Comparison of ENCODE assay signal across 9 cellular contexts in the genomic region with DNA sequence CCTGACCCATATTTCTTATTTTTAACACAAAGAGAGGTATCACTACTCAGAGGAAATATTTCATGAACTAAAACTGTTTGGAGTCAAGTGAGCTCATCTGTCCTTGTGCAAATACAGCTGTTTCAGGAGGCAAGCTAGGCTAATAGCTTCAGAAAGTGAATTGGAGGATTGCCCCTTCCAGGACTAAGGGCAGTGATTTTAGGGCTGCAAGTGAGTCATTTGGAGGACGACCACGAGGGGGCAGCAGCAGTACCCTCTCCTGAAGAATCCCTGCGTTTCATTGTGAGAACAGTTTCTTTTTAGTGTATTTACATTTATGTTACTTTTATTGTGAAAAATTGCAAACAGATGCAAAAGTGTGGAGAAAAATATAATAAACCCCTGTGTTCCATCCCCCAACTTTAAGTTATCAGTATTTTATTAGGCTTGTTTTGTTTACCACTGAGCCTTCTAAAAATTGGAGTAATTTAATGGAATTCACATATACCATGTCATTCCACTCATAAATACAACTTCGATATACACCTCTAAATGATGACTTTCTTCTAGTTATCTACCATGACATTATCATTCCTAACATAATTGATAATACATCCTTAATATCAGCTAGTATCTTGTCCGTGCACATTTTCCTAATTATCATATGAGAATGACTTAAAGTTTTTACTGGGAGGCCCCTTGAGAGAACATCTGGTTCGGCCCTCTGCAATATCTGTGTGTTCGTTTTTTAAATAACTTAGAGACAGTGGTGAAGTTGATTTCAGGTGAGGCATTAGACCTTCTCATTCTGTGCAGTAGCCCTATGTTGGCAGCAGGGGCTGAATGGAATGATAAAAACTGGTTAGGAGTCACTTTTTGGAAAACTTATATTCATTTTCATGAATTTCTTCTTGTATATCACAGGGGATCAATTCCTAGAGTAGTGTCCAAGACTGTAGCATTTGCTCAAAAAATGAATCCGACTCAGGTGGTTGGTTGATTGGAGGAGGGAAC. TPM values are rescaled to one million over a fixed set of nuclear protein-coding genes. Genes with fewer than 3 reads are reported as not detected.
DNase-seq lines count a peak whose midpoint lies in the region; ATAC-seq and TF ChIP-seq lines count a peak whose summit lies in the region.
"Had no signal": no experiment of that assay in that cellular context is flagged by ENCODE, and none has a peak within 500 bp of the region (broad histone marks: within the 10 kb centered on the region; RNA-seq: fewer than 3 reads in every experiment).

No MANE protein-coding gene starts in this region.

- peak; percentile 84 for DNase-seq in ELF-1 (ENCODE audit: low read depth, low spot score)
- DNase-seq in Karpas-422 = peak; percentile 90
- DNase-seq in SJCRH30 = peak; percentile 66 to 86
- DNase-seq in activated effector memory CD4-positive, alpha-beta T cell treated with anti-CD3 and anti-CD28 coated beads, Interleukin-2, amount 50 U/mL, for 16 hours = peak; percentile 93
- peak; percentile 92 for DNase-seq in osteocyte (ENCODE audit: extremely low spot score, unreplicated experiment)
- DNase-seq in transverse colon = peak; percentile 79

- no peak overlapping the region for H3K4me3 Mint-ChIP-seq in osteocyte (ENCODE audit: unreplicated experiment)
- H3K4me3 Mint-ChIP-seq: dendritic cell treated with granulocyte-macrophage colony-stimulating factor and Interleukin-4, amounts not matched to agents 40 ng/mL and 50 ng/mL, for 4 days had no signal

- in situ Hi-C loops in transverse colon (cut with MboI; ENCODE audit: low pct_ligation_motif_present in 1 of 4, low pct_unique_long_range_greater_than_20kb in 1 of 4, low sequenced_read_pairs in 3 of 4) = no loop called here

- TF ChIP-seq POLR2A in gastroesophageal sphincter (IDR thresholded peaks at IDR 0.05) (no peak), transverse colon (IDR thresholded peaks at IDR 0.05) (no peak)

- H3K9me3 ChIP-seq in Karpas-422 (ENCODE audit: low read length) (no peaks in the 10 kb centered on the region), SJCRH30 (replicated peaks) (no peaks in the 10 kb centered on the region), gastroesophageal sphincter (no peaks in the 10 kb centered on the region), transverse colon (no peaks in the 10 kb centered on the region)

- ATAC-seq in gastroesophageal sphincter (peak; percentile 74), GM18873 (IDR thresholded peaks at IDR 0.05; ENCODE audit: low FRiP score, unreplicated experiment) (no peak)

- H3K27me3 Mint-ChIP-seq in osteocyte (ENCODE audit: unreplicated experiment) = no peaks in the 10 kb centered on the region
- H3K27me3 Mint-ChIP-seq: dendritic cell treated with granulocyte-macrophage colony-stimulating factor and Interleukin-4, amounts not matched to agents 40 ng/mL and 50 ng/mL, for 4 days had no signal

- no peak overlapping the region for H3K27ac Mint-ChIP-seq in osteocyte (ENCODE audit: unreplicated experiment)
- H3K27ac Mint-ChIP-seq: dendritic cell treated with granulocyte-macrophage colony-stimulating factor and Interleukin-4, amounts not matched to agents 40 ng/mL and 50 ng/mL, for 4 days had no signal

- 25 to 31% methylated on average over 6 to 8 of the region's 8 CpGs for WGBS in gastroesophageal sphincter (ENCODE audit: low coverage in 1 of 2), 2 donors
- WGBS in transverse colon (ENCODE audit: low coverage in 1 of 2), 2 donors = 47 to 49% methylated on average over 8 of the region's 8 CpGs

- H3K9me3 Mint-ChIP-seq in osteocyte (ENCODE audit: unreplicated experiment) = no peaks in the 10 kb centered on the region
- H3K9me3 Mint-ChIP-seq: dendritic cell treated with granulocyte-macrophage colony-stimulating factor and Interleukin-4, amounts not matched to agents 40 ng/mL and 50 ng/mL, for 4 days had no signal

- H3K4me1 ChIP-seq in Karpas-422 (ENCODE audit: low read length) (peaks cover 21% of the 10 kb centered on the region), SJCRH30 (no peaks in the 10 kb centered on the region), gastroesophageal sphincter (peaks cover 0 to 7% (median 0%) of the 10 kb centered on the region in 3 donors), transverse colon (peaks cover 0 to 2% (median 0%) of the 10 kb centered on the region in 4 donors)

- intact Hi-C loops in transverse colon (cut with DNase I; ENCODE audit: low total_unique reads) = loop anchor here (2.0 kb wide), 1 partner anchor 35 kb away; no protein-coding TSS in a partner anchor

- H2AFZ ChIP-seq in Karpas-422 (ENCODE audit: low read length) = no peak overlapping the region

- H3K36me3 Mint-ChIP-seq in osteocyte (ENCODE audit: unreplicated experiment) = peaks cover 62% of the 10 kb centered on the region

- no peak for TF ChIP-seq EP300 in gastroesophageal sphincter (IDR thresholded peaks at IDR 0.05)
- no peak for TF ChIP-seq EP300 in transverse colon (IDR thresholded peaks at IDR 0.05; ENCODE audit: low read depth)

- no peaks in the 10 kb centered on the region for H3K79me2 ChIP-seq in Karpas-422 (ENCODE audit: low read length)

- H4K20me1 ChIP-seq in Karpas-422 (ENCODE audit: insufficient read depth, low read depth, low read length) = no peaks in the 10 kb centered on the region

- H3K4me1 Mint-ChIP-seq in osteocyte (ENCODE audit: unreplicated experiment) = peaks cover 3% of the 10 kb centered on the region

- H3K4me3 ChIP-seq in Karpas-422 (ENCODE audit: low read length) (no peak overlapping the region), SJCRH30 (no peak overlapping the region), gastroesophageal sphincter (no peak overlapping the region), transverse colon (no peak overlapping the region)

- peak; percentile 64 to 83 (median 72) for TF ChIP-seq CTCF in gastroesophageal sphincter (IDR thresholded peaks at IDR 0.05)
- peak; percentile 90 for TF ChIP-seq CTCF in osteocyte (IDR thresholded peaks at IDR 0.05)
- peak; percentile 56 to 90 (median 82) for TF ChIP-seq CTCF in transverse colon (IDR thresholded peaks at IDR 0.05)

- peaks cover 5% of the 10 kb centered on the region; the same call in 1 of the 2 replicates for H3K36me3 ChIP-seq in Karpas-422 (ENCODE audit: insufficient read depth, low read length)
- H3K36me3 ChIP-seq in SJCRH30 = peaks cover 2% of the 10 kb centered on the region
- H3K36me3 ChIP-seq in gastroesophageal sphincter = peaks cover 8 to 98% of the 10 kb centered on the region in 2 donors
- peaks cover 0 to 74% (median 34%) of the 10 kb centered on the region in 4 donors for H3K36me3 ChIP-seq in transverse colon

- H3K9ac ChIP-seq in Karpas-422 (ENCODE audit: low read length) = no peak overlapping the region

- no peaks in the 10 kb centered on the region for H3K27me3 ChIP-seq in Karpas-422 (ENCODE audit: low read length)
- H3K27me3 ChIP-seq in SJCRH30 = no peaks in the 10 kb centered on the region
- no peaks in the 10 kb centered on the region for H3K27me3 ChIP-seq in gastroesophageal sphincter
- H3K27me3 ChIP-seq in transverse colon = no peaks in the 10 kb centered on the region

- no peaks in the 10 kb centered on the region for H3K9me2 ChIP-seq in Karpas-422 (replicated peaks; ENCODE audit: insufficient read depth, low read length)

- no peak overlapping the region for H3K27ac ChIP-seq in Karpas-422 (ENCODE audit: low read length)
- no peak overlapping the region for H3K27ac ChIP-seq in SJCRH30
- H3K27ac ChIP-seq in gastroesophageal sphincter = no peak overlapping the region
- no peak overlapping the region for H3K27ac ChIP-seq in transverse colon

- H3K4me2 ChIP-seq in Karpas-422 (ENCODE audit: low read depth, low read length, poor library complexity, severe bottlenecking) = peak overlapping the region; percentile 58

RNA-seq across cellular contexts. Expression of a gene that starts 13.7 kb away (rescaled TPM):
- 8.5 and 9.0 TPM in 2 replicates for total RNA-seq in Karpas-422 (2014; rRNA removed; shearing (Covaris generic); ENCODE audit: low replicate concordance)
- total RNA-seq in SJCRH30 (2014; rRNA removed; shearing (Covaris generic)) = 8.0 and 8.3 TPM in 2 replicates
- total RNA-seq in gastroesophageal sphincter (10 to 100 TPM; 16.4 to 28.2 (median 20.4) TPM), osteocyte (20.3 and 21.4 TPM in 2 replicates), transverse colon (10 to 100 TPM; 11.6 to 15.7 (median 12.5) TPM)

RNA-seq across cellular contexts. Expression of a gene that starts 19.9 kb away (rescaled TPM):
- total RNA-seq in Karpas-422 (2014; rRNA removed; shearing (Covaris generic); ENCODE audit: low replicate concordance) = 2.2 and 3.2 TPM in 2 replicates
- total RNA-seq in SJCRH30 (2014; rRNA removed; shearing (Covaris generic)) = 0.06 and 0.08 TPM in 2 replicates
- total RNA-seq in gastroesophageal sphincter (10 to 100 TPM in 2 of 4 donors, 1 to 10 TPM in 2; 1.6 to 16.7 (median 7.6) TPM), osteocyte (not detected in 2 replicates), transverse colon (1 to 10 TPM; 2.4 to 9.4 (median 3.6) TPM)

RNA-seq across cellular contexts. Expression of a gene that starts 35.8 kb away (rescaled TPM):
- total RNA-seq in Karpas-422 (2014; rRNA removed; shearing (Covaris generic); ENCODE audit: low replicate concordance) = 33.2 and 42.8 TPM in 2 replicates
- 27.9 and 34.8 TPM in 2 replicates for total RNA-seq in SJCRH30 (2014; rRNA removed; shearing (Covaris generic))
- 10 to 100 TPM; 24.5 to 60.1 (median 41.2) TPM for total RNA-seq in gastroesophageal sphincter
- 28.0 and 29.3 TPM in 2 replicates for total RNA-seq in osteocyte
- 10 to 100 TPM in 3 of 4 donors, 1 to 10 TPM in 1; 3.0 to 41.6 (median 36.3) TPM for total RNA-seq in transverse colon
